Comparison of ENCODE assay signal across 12 cellular contexts in genomic region chr9:19976226-19976625, GRCh38.
DNase-seq lines count a peak whose midpoint lies in the region; ATAC-seq and TF ChIP-seq lines count a peak whose summit lies in the region.
"Had no signal": no experiment of that assay in that cellular context is flagged by ENCODE, and none has a peak within 500 bp of the region (broad histone marks: within the 10 kb centered on the region; RNA-seq: fewer than 3 reads in every experiment).

No MANE protein-coding gene starts in this region.

- no peaks in the 10 kb centered on the region for H3K9me3 Mint-ChIP-seq in natural killer cell treated with Interleukin-12 subunit alpha and Interleukin-12 subunit beta and Interleukin-15 and Interleukin-18, amount 100 ng/mL, for 72 hours

- no peaks in the 10 kb centered on the region for H3K27me3 ChIP-seq in breast epithelium
- no peaks in the 10 kb centered on the region for H3K27me3 ChIP-seq in SJCRH30
- H3K27me3 ChIP-seq: right lobe of liver had no signal

- DNase-seq in GDM1 (lab: John Stamatoyannopoulos, UW), result peak; percentile 47
- peak; percentile 30 for DNase-seq in activated CD8-positive, alpha-beta memory T cell treated with anti-CD3 and anti-CD28 coated beads, Interleukin-2, amount 50 U/mL, for 4 hours
- no peak for DNase-seq in natural killer cell treated with Interleukin-12 subunit alpha and Interleukin-12 subunit beta and Interleukin-15 and Interleukin-18, amount 100 ng/mL, for 72 hours (ENCODE audit: low spot score)
- no peak for DNase-seq in hypothalamus (lab: John Stamatoyannopoulos, UW)
- no peak for DNase-seq in NCI-H1694 (lab: John Stamatoyannopoulos, UW)
- no peak for DNase-seq in breast epithelium (ENCODE audit: low spot score in 2 of 2)
- no peak for DNase-seq in SJCRH30
- DNase-seq: lower lobe of right lung, right lobe of liver, SHP77 treated with DMSO at 0.1 percent for 48 hours had no signal

- no peak for TF ChIP-seq CTCF in breast epithelium (IDR thresholded peaks at IDR 0.05)

- H3K4me3 ChIP-seq in breast epithelium, result no peak overlapping the region
- H3K4me3 ChIP-seq in SJCRH30, result no peak overlapping the region
- H3K4me3 ChIP-seq: lower lobe of right lung, right lobe of liver, thoracic aorta had no signal

- no peak for TF ChIP-seq POLR2A in breast epithelium (IDR thresholded peaks at IDR 0.05)

- peaks cover 11% of the 10 kb centered on the region for H3K36me3 Mint-ChIP-seq in natural killer cell treated with Interleukin-12 subunit alpha and Interleukin-12 subunit beta and Interleukin-15 and Interleukin-18, amount 100 ng/mL, for 72 hours

- peak overlapping the region; percentile 57 to 68 for H3K27ac Mint-ChIP-seq in natural killer cell treated with Interleukin-12 subunit alpha and Interleukin-12 subunit beta and Interleukin-15 and Interleukin-18, amount 100 ng/mL, for 72 hours

- peak; percentile 56 for ATAC-seq in HG03103 (IDR thresholded peaks at IDR 0.05; ENCODE audit: low read depth, unreplicated experiment)
- peak; percentile 82 to 90 for ATAC-seq in natural killer cell treated with Interleukin-12 subunit alpha and Interleukin-12 subunit beta and Interleukin-15 and Interleukin-18, amount 100 ng/mL, for 72 hours
- ATAC-seq: lower lobe of right lung, right lobe of liver had no signal

- intact Hi-C loops in breast epithelium (cut with DNase I; ENCODE audit: low total_unique reads), result no loop called here

- H3K4me1 Mint-ChIP-seq in natural killer cell treated with Interleukin-12 subunit alpha and Interleukin-12 subunit beta and Interleukin-15 and Interleukin-18, amount 100 ng/mL, for 72 hours (ENCODE audit: low read depth in 2 of 2), result peaks cover 7 to 21% of the 10 kb centered on the region in 2 donors

- no peak overlapping the region for H3K27ac ChIP-seq in breast epithelium
- H3K27ac ChIP-seq in SJCRH30, result no peak overlapping the region
- H3K27ac ChIP-seq: lower lobe of right lung, right lobe of liver, thoracic aorta had no signal

- H3K4me3 Mint-ChIP-seq in natural killer cell treated with Interleukin-12 subunit alpha and Interleukin-12 subunit beta and Interleukin-15 and Interleukin-18, amount 100 ng/mL, for 72 hours, result peak overlapping the region; percentile 36

- H3K4me1 ChIP-seq in breast epithelium (no peaks in the 10 kb centered on the region), SJCRH30 (no peaks in the 10 kb centered on the region)
- H3K4me1 ChIP-seq: lower lobe of right lung, right lobe of liver had no signal

- H3K27me3 Mint-ChIP-seq in natural killer cell treated with Interleukin-12 subunit alpha and Interleukin-12 subunit beta and Interleukin-15 and Interleukin-18, amount 100 ng/mL, for 72 hours, result peaks cover 0 to 14% of the 10 kb centered on the region in 2 donors

- H3K9me3 ChIP-seq in breast epithelium (no peaks in the 10 kb centered on the region), SJCRH30 (replicated peaks) (no peaks in the 10 kb centered on the region)
- H3K9me3 ChIP-seq: lower lobe of right lung, right lobe of liver, thoracic aorta had no signal

- H3K36me3 ChIP-seq in breast epithelium, result no peaks in the 10 kb centered on the region
- H3K36me3 ChIP-seq in SJCRH30, result no peaks in the 10 kb centered on the region
- H3K36me3 ChIP-seq: lower lobe of right lung, right lobe of liver, thoracic aorta had no signal

Comparison
In these comparisons a context has a peak if more than half of its experiments do, and no peak if none do; other contexts are left out.
1. DNase-seq: peak in GDM1 (single experiment) and activated CD8-positive, alpha-beta memory T cell treated with anti-CD3 and anti-CD28 coated beads, Interleukin-2, amount 50 U/mL, for 4 hours (single experiment); none in natural killer cell treated with Interleukin-12 subunit alpha and Interleukin-12 subunit beta and Interleukin-15 and Interleukin-18, amount 100 ng/mL, for 72 hours (single experiment), hypothalamus (0 of 51), NCI-H1694 (single experiment), breast epithelium (0 of 2) and SJCRH30 (0 of 2).